In genomic region chr11:120105576-120105975, GRCh38 we compare ENCODE assay signal across 17 cellular contexts. TPM values are rescaled to one million over a fixed set of nuclear protein-coding genes. Genes with fewer than 3 reads are reported as not detected.
DNase-seq lines count a peak whose midpoint lies in the region; ATAC-seq and TF ChIP-seq lines count a peak whose summit lies in the region.
"Had no signal": no experiment of that assay in that cellular context is flagged by ENCODE, and none has a peak within 500 bp of the region (broad histone marks: within the 10 kb centered on the region; RNA-seq: fewer than 3 reads in every experiment).

No MANE protein-coding gene starts in this region.

- H3K9me3 Mint-ChIP-seq in neural crest cell: no peaks in the 10 kb centered on the region
- H3K9me3 Mint-ChIP-seq: CD4-positive, CD25-positive, alpha-beta regulatory T cell had no signal

- H3K9me3 ChIP-seq in BE2C (no peaks in the 10 kb centered on the region), MG63 (no peaks in the 10 kb centered on the region)
- H3K9me3 ChIP-seq: BLaER1 treated with 17β-estradiol and CSF1 and Interleukin-3, amounts not matched to agents 10 nM and 100 nM; HAP-1 had no signal

- peaks cover 23% of the 10 kb centered on the region for H3K4me1 ChIP-seq in BE2C
- H3K4me1 ChIP-seq: HAP-1 had no signal

- H3K27me3 Mint-ChIP-seq in neural crest cell (ENCODE audit: low read depth): peaks cover 13% of the 10 kb centered on the region

- ATAC-seq in SK-N-SH treated with all-trans-retinoic acid at 6 μM for 48 hours: no peak
- ATAC-seq: GM12878, HepG2 had no signal

- H3K4me3 Mint-ChIP-seq in neural crest cell: no peak overlapping the region
- H3K4me3 Mint-ChIP-seq: CD4-positive, CD25-positive, alpha-beta regulatory T cell had no signal

- TF ChIP-seq CTCF in BE2C (IDR thresholded peaks at IDR 0.05; ENCODE audit: low read depth, low read length): 0 out of 2 replicates have a peak, but pooled peaks have one; percentile 20
- no peak for TF ChIP-seq CTCF in neural crest cell (conservative IDR thresholded peaks at IDR 0.05)

- no peaks in the 10 kb centered on the region for H3K27me3 ChIP-seq in BE2C
- H3K27me3 ChIP-seq in MG63: no peaks in the 10 kb centered on the region
- H3K27me3 ChIP-seq: BLaER1 treated with 17β-estradiol and CSF1 and Interleukin-3, amounts not matched to agents 10 nM and 100 nM had no signal

- H3K4me1 Mint-ChIP-seq in neural crest cell: no peaks in the 10 kb centered on the region
- H3K4me1 Mint-ChIP-seq: CD4-positive, CD25-positive, alpha-beta regulatory T cell had no signal

- peak overlapping the region; percentile 12 for H3K27ac Mint-ChIP-seq in neural crest cell (ENCODE audit: unreplicated experiment)

- H3K36me3 ChIP-seq in BE2C: no peaks in the 10 kb centered on the region
- no peaks in the 10 kb centered on the region for H3K36me3 ChIP-seq in MG63
- H3K36me3 ChIP-seq: BLaER1 treated with 17β-estradiol and CSF1 and Interleukin-3, amounts not matched to agents 10 nM and 100 nM; HAP-1 had no signal

- no peaks in the 10 kb centered on the region for H3K36me3 Mint-ChIP-seq in neural crest cell (ENCODE audit: low read depth)
- H3K36me3 Mint-ChIP-seq: CD4-positive, CD25-positive, alpha-beta regulatory T cell had no signal

- DNase-seq in BE2C: peak; percentile 85
- DNase-seq in NCI-H524 treated with DMSO at 0.1 percent for 48 hours (lab: John Stamatoyannopoulos, UW): peak; percentile 67
- no peak for DNase-seq in neural crest cell (ENCODE audit: low read depth, low spot score)
- DNase-seq in globus pallidus (ENCODE audit: low spot score): no peak
- no peak for DNase-seq in MG63
- DNase-seq in NCI-H526 (lab: John Stamatoyannopoulos, UW): no peak
- DNase-seq: 8988T; AML-193; CD4-positive, CD25-positive, alpha-beta regulatory T cell; DMS79; GOT3 had no signal

- H3K4me3 ChIP-seq in BE2C (ENCODE audit: low read depth, low read length) (no peak overlapping the region), MG63 (no peak overlapping the region)
- H3K4me3 ChIP-seq: BLaER1 treated with 17β-estradiol and CSF1 and Interleukin-3, amounts not matched to agents 10 nM and 100 nM; GM12878; HAP-1 had no signal

TF ChIP-seq in SK-N-SH treated with all-trans-retinoic acid at 6 μM for 48 hours, 23 proteins besides CTCF, POLR2A, EP300 and RAD21:
- TF ChIP-seq RARB (CRISPR knock-in tag; IDR thresholded peaks at IDR 0.05) (no peak), ZNF70 (CRISPR knock-in tag; IDR thresholded peaks at IDR 0.05) (peak; percentile 69; the same call in 1 of the 2 replicates), ESRRG (CRISPR knock-in tag; IDR thresholded peaks at IDR 0.05) (no peak), ZFP3 (CRISPR knock-in tag; IDR thresholded peaks at IDR 0.05) (no peak), PPARA (CRISPR knock-in tag; IDR thresholded peaks at IDR 0.05; ENCODE audit: borderline replicate concordance) (no peak), ARNTL (CRISPR knock-in tag; IDR thresholded peaks at IDR 0.05; ENCODE audit: borderline replicate concordance, low read depth) (no peak), TCF4 (CRISPR knock-in tag; IDR thresholded peaks at IDR 0.05; ENCODE audit: borderline replicate concordance) (peak; percentile 26; the same call in 1 of the 2 replicates), ZFP30 (CRISPR knock-in tag; IDR thresholded peaks at IDR 0.05) (no peak), ISL1 (CRISPR knock-in tag; IDR thresholded peaks at IDR 0.05) (no peak), TOX (CRISPR knock-in tag; IDR thresholded peaks at IDR 0.05; ENCODE audit: borderline replicate concordance) (no peak), ZNF565 (CRISPR knock-in tag; conservative IDR thresholded peaks at IDR 0.05; ENCODE audit: low read depth) (no peak), CSDC2 (CRISPR knock-in tag; IDR thresholded peaks at IDR 0.05) (no peak)
TF ChIP-seq in SK-N-SH treated with all-trans-retinoic acid at 6 μM for 48 hours: peak in this region for 2.

RNA-seq across cellular contexts. Expression of gene TRIM29, which starts 32.3 kb away (rescaled TPM):
- 1.8 TPM for polyA plus RNA-seq in BE2C (2012; ENCODE audit: insufficient read depth, insufficient read length, low read depth)
- total RNA-seq in neural crest cell: not detected in 2 replicates
- total RNA-seq in MG63 (2014; rRNA removed; shearing (Covaris generic); ENCODE audit: low replicate concordance): not detected in 2 replicates
- total RNA-seq: CD4-positive, CD25-positive, alpha-beta regulatory T cell; G401; GM12878 had no signal
- polyA plus RNA-seq: CD4-positive, CD25-positive, alpha-beta regulatory T cell had no signal

Comparison
In these comparisons a context has a peak if more than half of its experiments do, and no peak if none do; other contexts are left out.
1. DNase-seq: peak in BE2C (single experiment) and NCI-H524 treated with DMSO at 0.1 percent for 48 hours (single experiment); none in neural crest cell (single experiment), globus pallidus (single experiment), MG63 (single experiment) and NCI-H526 (0 of 2).